Comparison of ENCODE assay signal across 11 cellular contexts in the genomic region with DNA sequence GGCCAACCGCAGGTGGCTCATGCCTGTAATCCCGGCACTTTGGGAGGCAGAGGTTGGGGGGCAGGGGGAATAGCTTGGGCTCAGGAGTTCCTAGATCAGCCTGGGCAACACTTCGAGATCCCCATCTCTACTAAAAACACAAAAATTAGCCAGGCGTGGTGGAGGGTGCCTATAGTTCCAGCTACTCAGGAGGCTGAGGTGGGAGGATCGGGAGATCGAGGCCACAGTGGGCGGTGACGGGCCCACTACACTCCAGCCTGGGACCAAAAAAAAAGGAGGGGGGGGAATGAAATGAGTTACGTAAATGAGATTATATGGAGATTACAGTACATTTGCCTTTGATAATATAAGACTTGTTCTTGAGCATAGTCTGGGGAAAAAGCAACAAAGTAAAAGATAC. TPM values are rescaled to one million over a fixed set of nuclear protein-coding genes. Genes with fewer than 3 reads are reported as not detected.
DNase-seq lines count a peak whose midpoint lies in the region; ATAC-seq and TF ChIP-seq lines count a peak whose summit lies in the region.
"Had no signal": no experiment of that assay in that cellular context is flagged by ENCODE, and none has a peak within 500 bp of the region (broad histone marks: within the 10 kb centered on the region; RNA-seq: fewer than 3 reads in every experiment).

No MANE protein-coding gene starts in this region.

- H3K9me3 Mint-ChIP-seq in T-helper 1 cell treated with Interleukin-12 subunit alpha and Interleukin-12 subunit beta and Interleukin-4 antibody, amounts not matched to agents 30 μg/mL and 1 μg/mL, for 36 hours, result no peaks in the 10 kb centered on the region

- peak overlapping the region; percentile 89 for H3K4me3 Mint-ChIP-seq in T-helper 1 cell treated with Interleukin-12 subunit alpha and Interleukin-12 subunit beta and Interleukin-4 antibody, amounts not matched to agents 30 μg/mL and 1 μg/mL, for 36 hours

- peak overlapping the region in 1 of 3 donors; percentile 87 for H3K9ac ChIP-seq in skeletal muscle tissue (ENCODE audit: low read depth in 1 of 3, low read length in 3 of 3)

- ATAC-seq in GM18517 (IDR thresholded peaks at IDR 0.05; ENCODE audit: unreplicated experiment) (no peak), GM21367 (IDR thresholded peaks at IDR 0.05; ENCODE audit: unreplicated experiment) (no peak)

- TF ChIP-seq CTCF in VCaP (conservative IDR thresholded peaks at IDR 0.05) (no peak), fibroblast of villous mesenchyme (IDR thresholded peaks at IDR 0.05; ENCODE audit: insufficient read depth, low read depth, low read length) (no peak), GM20000 (IDR thresholded peaks at IDR 0.05; ENCODE audit: extremely low read depth, missing control alignments) (no peak)

- H3K4me3 ChIP-seq in fibroblast of villous mesenchyme (ENCODE audit: low read depth, low read length) (peak overlapping the region; percentile 78), skeletal muscle tissue (ENCODE audit: low read length in 3 of 3) (peak overlapping the region in 2 of 3 donors; percentile 85 to 89)

- H3K27ac ChIP-seq in VCaP (peak overlapping the region; percentile 86), skeletal muscle tissue (ENCODE audit: low read depth, low read length) (no peak overlapping the region)

- H3K36me3 Mint-ChIP-seq in T-helper 1 cell treated with Interleukin-12 subunit alpha and Interleukin-12 subunit beta and Interleukin-4 antibody, amounts not matched to agents 30 μg/mL and 1 μg/mL, for 36 hours (ENCODE audit: low read depth), result peaks cover 16% of the 10 kb centered on the region

- DNase-seq in T-helper 1 cell (no peak), fibroblast of villous mesenchyme (ENCODE audit: low read depth) (no peak), GM20000 (ENCODE audit: low spot score) (no peak)
- DNase-seq: NCI-H1436 had no signal

- no peaks in the 10 kb centered on the region for H3K9me3 ChIP-seq in skeletal muscle tissue (ENCODE audit: control insufficient read depth in 3 of 3, low read length in 3 of 3)
- H3K9me3 ChIP-seq: thyroid gland had no signal

- H3K4me1 ChIP-seq in skeletal muscle tissue (ENCODE audit: control insufficient read depth in 3 of 3, insufficient read depth in 3 of 3, low read length in 3 of 3), result peaks cover 0 to 15% (median 8%) of the 10 kb centered on the region in 3 donors

- H3K27me3 Mint-ChIP-seq in T-helper 1 cell treated with Interleukin-12 subunit alpha and Interleukin-12 subunit beta and Interleukin-4 antibody, amounts not matched to agents 30 μg/mL and 1 μg/mL, for 36 hours (ENCODE audit: low read depth), result no peaks in the 10 kb centered on the region

- peaks cover 3 to 12% (median 8%) of the 10 kb centered on the region in 3 donors for H3K36me3 ChIP-seq in skeletal muscle tissue (ENCODE audit: control insufficient read depth in 3 of 3, insufficient read depth in 3 of 3, low read length in 3 of 3)

- H3K27me3 ChIP-seq in skeletal muscle tissue (ENCODE audit: control insufficient read depth in 3 of 3, insufficient read depth in 3 of 3, low read length in 3 of 3), result no peaks in the 10 kb centered on the region
- H3K27me3 ChIP-seq: thyroid gland had no signal

- peaks cover 48% of the 10 kb centered on the region for H3K4me1 Mint-ChIP-seq in T-helper 1 cell treated with Interleukin-12 subunit alpha and Interleukin-12 subunit beta and Interleukin-4 antibody, amounts not matched to agents 30 μg/mL and 1 μg/mL, for 36 hours (ENCODE audit: low read depth)

- H3K27ac Mint-ChIP-seq in T-helper 1 cell treated with Interleukin-12 subunit alpha and Interleukin-12 subunit beta and Interleukin-4 antibody, amounts not matched to agents 30 μg/mL and 1 μg/mL, for 36 hours, result peak overlapping the region; percentile 80

RNA-seq across cellular contexts. Expression of a gene that starts 1.1 kb away (rescaled TPM):
- total RNA-seq in fibroblast of villous mesenchyme (19.0 and 26.3 TPM in 2 replicates), skeletal muscle tissue (5.2 TPM)

RNA-seq across cellular contexts. Expression of a gene that starts 20.6 kb away (rescaled TPM):
- not detected in 2 replicates for total RNA-seq in fibroblast of villous mesenchyme
- total RNA-seq in skeletal muscle tissue, result 1.0 TPM
- total RNA-seq: left lobe of liver had no signal

RNA-seq across cellular contexts. Expression of a gene that starts 54.0 kb away (rescaled TPM):
- total RNA-seq in fibroblast of villous mesenchyme (3.2 and 9.1 TPM in 2 replicates), skeletal muscle tissue (8.4 TPM)
